In genomic region chr1:155062702-155063411, GRCh38 we compare ENCODE assay signal across 8 cellular contexts. TPM values are rescaled to one million over a fixed set of nuclear protein-coding genes. Genes with fewer than 3 reads are reported as not detected.
DNase-seq lines count a peak whose midpoint lies in the region; ATAC-seq and TF ChIP-seq lines count a peak whose summit lies in the region.

No MANE protein-coding gene starts in this region.

- H4K20me1 ChIP-seq in GM23338 (replicated peaks; ENCODE audit: insufficient read depth), result peaks cover 19% of the 10 kb centered on the region
- H4K20me1 ChIP-seq in OCI-LY7 (ENCODE audit: insufficient read depth, low read length), result no peaks in the 10 kb centered on the region

- H3K9me2 ChIP-seq in GM23338 (ENCODE audit: insufficient read depth) (no peaks in the 10 kb centered on the region), OCI-LY7 (ENCODE audit: insufficient read depth, low read length) (no peaks in the 10 kb centered on the region)

- peaks cover 27% of the 10 kb centered on the region for H3K4me1 Mint-ChIP-seq in GM23338
- peaks cover 36% of the 10 kb centered on the region for H3K4me1 Mint-ChIP-seq in activated naive CD4-positive, alpha-beta T cell treated with anti-CD3 and anti-CD28 coated beads, Interleukin-2, amount 10 ng/mL, durations not matched to agents 7 days and 5 days

- peak overlapping the region; percentile 70 to 88 (median 82) for H3K9ac ChIP-seq in skeletal muscle tissue (ENCODE audit: low read depth in 1 of 3, low read length in 3 of 3)

- no peak for DNase-seq in BJ (ENCODE audit: low read depth)
- peak; percentile 88 for DNase-seq in GM23338 (ENCODE audit: low spot score)
- peak; percentile 84 for DNase-seq in OCI-LY7 (ENCODE audit: low spot score)
- DNase-seq in activated naive CD4-positive, alpha-beta T cell treated with anti-CD3 and anti-CD28 coated beads, Interleukin-2, amount 10 ng/mL, durations not matched to agents 7 days and 5 days, result peak; percentile 88
- peak; percentile 55 for DNase-seq in left ventricle myocardium inferior
- no peak for DNase-seq in HPDE6-E6E7 (ENCODE audit: extremely low spot score)
- no peak for DNase-seq in GM19240 (ENCODE audit: insufficient read length, low spot score)

- ATAC-seq in GM23338, result peak; percentile 55

- intact Hi-C loops in OCI-LY7 (cut with micrococcal nuclease; ENCODE audit: unreplicated experiment), result loop anchor here (1.0 to 5.0 kb wide), 7 partner anchors 21 to 456 kb away; partner anchors contain the start of genes ADAR, FLAD1 and PYGO2
- intact Hi-C loops in left ventricle myocardium inferior (cut with micrococcal nuclease), result no loop called here

- H3K36me3 Mint-ChIP-seq in GM23338 (ENCODE audit: low read depth), result peaks cover 21% of the 10 kb centered on the region
- peaks cover 17% of the 10 kb centered on the region for H3K36me3 Mint-ChIP-seq in activated naive CD4-positive, alpha-beta T cell treated with anti-CD3 and anti-CD28 coated beads, Interleukin-2, amount 10 ng/mL, durations not matched to agents 7 days and 5 days

- peak overlapping the region; percentile 83 for H3K4me3 Mint-ChIP-seq in GM23338
- H3K4me3 Mint-ChIP-seq in activated naive CD4-positive, alpha-beta T cell treated with anti-CD3 and anti-CD28 coated beads, Interleukin-2, amount 10 ng/mL, durations not matched to agents 7 days and 5 days, result peak overlapping the region; percentile 65

- H3K36me3 ChIP-seq in BJ (ENCODE audit: control insufficient read depth, insufficient read depth, low read length), result peaks cover 10% of the 10 kb centered on the region
- no peaks in the 10 kb centered on the region for H3K36me3 ChIP-seq in GM23338 (ENCODE audit: insufficient read depth)
- peaks cover 6% of the 10 kb centered on the region; the same call in 1 of the 2 replicates for H3K36me3 ChIP-seq in OCI-LY7 (ENCODE audit: insufficient read depth, low read length)
- peaks cover 35% of the 10 kb centered on the region for H3K36me3 ChIP-seq in left ventricle myocardium inferior
- H3K36me3 ChIP-seq in skeletal muscle tissue (ENCODE audit: control insufficient read depth in 3 of 3, insufficient read depth in 3 of 3, low read length in 3 of 3), result peaks cover 13 to 20% (median 16%) of the 10 kb centered on the region in 3 donors

- H3K27me3 ChIP-seq in BJ (ENCODE audit: control insufficient read depth, insufficient read depth, low read length), result no peaks in the 10 kb centered on the region
- peaks cover 6% of the 10 kb centered on the region; the same call in 1 of the 2 replicates for H3K27me3 ChIP-seq in GM23338 (ENCODE audit: insufficient read depth)
- H3K27me3 ChIP-seq in left ventricle myocardium inferior (ENCODE audit: low read depth), result no peaks in the 10 kb centered on the region
- H3K27me3 ChIP-seq in skeletal muscle tissue (ENCODE audit: control insufficient read depth in 3 of 3, insufficient read depth in 3 of 3, low read length in 3 of 3), result no peaks in the 10 kb centered on the region

- no peak overlapping the region for H3K27ac ChIP-seq in GM23338 (ENCODE audit: low read depth)
- H3K27ac ChIP-seq in OCI-LY7 (ENCODE audit: low read depth, low read length, poor library complexity, severe bottlenecking), result peak overlapping the region; percentile 29
- H3K27ac ChIP-seq in left ventricle myocardium inferior (replicated peaks), result no peak overlapping the region
- no peak overlapping the region for H3K27ac ChIP-seq in skeletal muscle tissue (ENCODE audit: low read depth, low read length)

- POLR2A ChIA-PET in BJ (lab: Charles Lee) (no interaction called here), OCI-LY7 (lab: Charles Lee) (interaction anchor here (1.5 kb wide), 2 partner anchors 13 to 22 kb away, joined by 4 to 5 read pairs; no protein-coding TSS in a partner anchor)

- TF ChIP-seq CTCF in BJ (IDR thresholded peaks at IDR 0.05; ENCODE audit: insufficient read depth, low read depth, low read length), result peak; percentile 81
- peak; percentile 63 to 96 for TF ChIP-seq CTCF in GM23338 (conservative IDR thresholded peaks at IDR 0.05; ENCODE audit: low read depth in 2 of 2)
- peak; percentile 82 for TF ChIP-seq CTCF in OCI-LY7 (conservative IDR thresholded peaks at IDR 0.05; ENCODE audit: low read length)
- peak; percentile 66 for TF ChIP-seq CTCF in left ventricle myocardium inferior (IDR thresholded peaks at IDR 0.05; ENCODE audit: borderline replicate concordance)

- H3K4me2 ChIP-seq in GM23338, result peak overlapping the region; percentile 94
- H3K4me2 ChIP-seq in OCI-LY7 (ENCODE audit: low read length), result peak overlapping the region; percentile 90

- H2AFZ ChIP-seq in GM23338 (peak overlapping the region; percentile 95), OCI-LY7 (ENCODE audit: low read length) (peak overlapping the region; percentile 66; the same call in 1 of the 2 replicates)

- peaks cover 14% of the 10 kb centered on the region for H3K79me2 ChIP-seq in GM23338 (replicated peaks; ENCODE audit: insufficient read depth)
- H3K79me2 ChIP-seq in OCI-LY7 (ENCODE audit: insufficient read depth, low read depth, low read length), result peaks cover 7% of the 10 kb centered on the region; the same call in 1 of the 2 replicates

- no peak overlapping the region for H3K27ac Mint-ChIP-seq in GM23338
- no peak overlapping the region for H3K27ac Mint-ChIP-seq in activated naive CD4-positive, alpha-beta T cell treated with anti-CD3 and anti-CD28 coated beads, Interleukin-2, amount 10 ng/mL, durations not matched to agents 7 days and 5 days

- H3K4me3 ChIP-seq in BJ (ENCODE audit: low read depth, low read length) (peak overlapping the region; percentile 78), GM23338 (peak overlapping the region; percentile 97), OCI-LY7 (ENCODE audit: low read depth, low read length, poor library complexity, severe bottlenecking) (peak overlapping the region; percentile 84), left ventricle myocardium inferior (peak overlapping the region; percentile 81), skeletal muscle tissue (ENCODE audit: low read length in 3 of 3) (peak overlapping the region; percentile 82 to 88 (median 83))

- H3K9me3 ChIP-seq in OCI-LY7 (ENCODE audit: low read length) (no peaks in the 10 kb centered on the region), left ventricle myocardium inferior (replicated peaks) (no peaks in the 10 kb centered on the region), skeletal muscle tissue (ENCODE audit: control insufficient read depth in 3 of 3, low read length in 3 of 3) (no peaks in the 10 kb centered on the region)

- BruUV-seq in OCI-LY7 (replicated peaks; lab: Mats Ljungman, UMichigan), result no TSS peak

- peaks cover 16% of the 10 kb centered on the region for H3F3A ChIP-seq in GM23338 (replicated peaks; ENCODE audit: low read depth)

- CTCF ChIA-PET in BJ (lab: Yijun Ruan, JAX), result interaction anchor here (0.6 to 17.0 kb wide), 11 partner anchors 8 to 209 kb away, joined by 3 to 168 read pairs (median 6); partner anchors contain the start of genes ADAM15, EFNA3 and PBXIP1
- CTCF ChIA-PET in OCI-LY7 (lab: Charles Lee; ENCODE audit: unreplicated experiment), result no interaction called here
- CTCF ChIA-PET in activated naive CD4-positive, alpha-beta T cell treated with anti-CD3 and anti-CD28 coated beads, Interleukin-2, amount 10 ng/mL, durations not matched to agents 7 days and 5 days (lab: Charles Lee), result interaction anchor here (0.5 to 15.1 kb wide), 12 partner anchors 8 to 503 kb away, joined by 3 to 220 read pairs (median 4); partner anchors contain the start of genes ADAM15, FLAD1 and KRTCAP2

- H3K27me3 Mint-ChIP-seq in GM23338 (ENCODE audit: insufficient read depth, low read depth, poor library complexity), result peaks cover 8% of the 10 kb centered on the region
- no peaks in the 10 kb centered on the region for H3K27me3 Mint-ChIP-seq in activated naive CD4-positive, alpha-beta T cell treated with anti-CD3 and anti-CD28 coated beads, Interleukin-2, amount 10 ng/mL, durations not matched to agents 7 days and 5 days

- no peaks in the 10 kb centered on the region for H3K9me3 Mint-ChIP-seq in GM23338
- H3K9me3 Mint-ChIP-seq in activated naive CD4-positive, alpha-beta T cell treated with anti-CD3 and anti-CD28 coated beads, Interleukin-2, amount 10 ng/mL, durations not matched to agents 7 days and 5 days, result no peaks in the 10 kb centered on the region

- H3K4me1 ChIP-seq in GM23338 (ENCODE audit: insufficient read depth), result peaks cover 16% of the 10 kb centered on the region
- peaks cover 32% of the 10 kb centered on the region for H3K4me1 ChIP-seq in OCI-LY7 (ENCODE audit: insufficient read depth, low read length, poor library complexity, severe bottlenecking)
- peaks cover 50% of the 10 kb centered on the region for H3K4me1 ChIP-seq in left ventricle myocardium inferior
- H3K4me1 ChIP-seq in skeletal muscle tissue (ENCODE audit: control insufficient read depth in 3 of 3, insufficient read depth in 3 of 3, low read length in 3 of 3), result peaks cover 24 to 30% (median 28%) of the 10 kb centered on the region in 3 donors

RNA-seq across cellular contexts. Expression of gene EFNA4, which starts 0.7 kb away (rescaled TPM):
- polyA plus RNA-seq in BJ (2011; rRNA removed) (6.6 and 12.4 TPM in 2 replicates), GM23338 (2016; fragmentation: Nextera tagmentation; extraction: Ambion mirVana) (11.1 and 16.4 TPM in 2 replicates)
- 3.9 and 4.4 TPM in 2 replicates for polyA minus RNA-seq in BJ (2011; rRNA and poly(A)+ RNA removed)
- total RNA-seq in GM23338 (2014; rRNA removed; shearing (Covaris generic)), result 22.9 and 25.0 TPM in 2 replicates
- total RNA-seq in OCI-LY7 (2014; rRNA removed; shearing (Covaris generic)), result 10.5 and 11.5 TPM in 2 replicates
- total RNA-seq in OCI-LY7 (2022) (9.0 and 10.1 TPM in 2 replicates), left ventricle myocardium inferior (1.7 TPM), skeletal muscle tissue (3.7 TPM)

RNA-seq across cellular contexts. Expression of gene ADAM15, which starts 11.7 kb away (rescaled TPM):
- polyA plus RNA-seq in BJ (2011; rRNA removed) (55.1 and 88.8 TPM in 2 replicates), GM23338 (2016; fragmentation: Nextera tagmentation; extraction: Ambion mirVana) (24.2 and 25.9 TPM in 2 replicates)
- 51.8 and 148 TPM in 2 replicates for polyA minus RNA-seq in BJ (2011; rRNA and poly(A)+ RNA removed)
- total RNA-seq in GM23338 (2014; rRNA removed; shearing (Covaris generic)), result 25.9 and 31.1 TPM in 2 replicates
- 14.2 and 19.7 TPM in 2 replicates for total RNA-seq in OCI-LY7 (2014; rRNA removed; shearing (Covaris generic))
- total RNA-seq in OCI-LY7 (2022) (50.4 and 56.1 TPM in 2 replicates), left ventricle myocardium inferior (82.1 TPM), skeletal muscle tissue (33.9 TPM)

RNA-seq across cellular contexts. Expression of gene EFNA3, which starts 15.8 kb away (rescaled TPM):
- polyA plus RNA-seq in BJ (2011; rRNA removed), result 1.4 and 1.8 TPM in 2 replicates
- polyA minus RNA-seq in BJ (2011; rRNA and poly(A)+ RNA removed), result 0.47 and 1.2 TPM in 2 replicates
- total RNA-seq in GM23338 (2014; rRNA removed; shearing (Covaris generic)), result 13.6 and 14.5 TPM in 2 replicates
- 10.3 and 13.5 TPM in 2 replicates for polyA plus RNA-seq in GM23338 (2016; fragmentation: Nextera tagmentation; extraction: Ambion mirVana)
- 5.7 and 6.7 TPM in 2 replicates for total RNA-seq in OCI-LY7 (2014; rRNA removed; shearing (Covaris generic))
- total RNA-seq in OCI-LY7 (2022), result 4.8 and 10.8 TPM in 2 replicates
- total RNA-seq in left ventricle myocardium inferior, result 0.71 TPM
- total RNA-seq in skeletal muscle tissue, result 0.52 TPM

RNA-seq across cellular contexts. Expression of gene DCST1, which starts 29.2 kb away (rescaled TPM):
- polyA plus RNA-seq in BJ (2011; rRNA removed) (not detected in 2 replicates), GM23338 (2016; fragmentation: Nextera tagmentation; extraction: Ambion mirVana) (not detected in 2 replicates)
- polyA minus RNA-seq in BJ (2011; rRNA and poly(A)+ RNA removed), result not detected in 2 replicates
- not detected in 2 replicates for total RNA-seq in GM23338 (2014; rRNA removed; shearing (Covaris generic))
- total RNA-seq in OCI-LY7 (2014; rRNA removed; shearing (Covaris generic)), result not detected in 2 replicates
- total RNA-seq in OCI-LY7 (2022) (not detected in 2 replicates), left ventricle myocardium inferior (not detected), skeletal muscle tissue (not detected)

RNA-seq across cellular contexts. Expression of gene DCST2, which starts 29.3 kb away (rescaled TPM):
- 0.17 and 0.38 TPM in 2 replicates for polyA plus RNA-seq in BJ (2011; rRNA removed)
- polyA minus RNA-seq in BJ (2011; rRNA and poly(A)+ RNA removed), result 0.28 TPM in 1 of 2 replicates, not detected in the other
- not detected in 2 replicates for total RNA-seq in GM23338 (2014; rRNA removed; shearing (Covaris generic))
- polyA plus RNA-seq in GM23338 (2016; fragmentation: Nextera tagmentation; extraction: Ambion mirVana), result 0.28 and 0.78 TPM in 2 replicates
- 0.85 and 1.7 TPM in 2 replicates for total RNA-seq in OCI-LY7 (2014; rRNA removed; shearing (Covaris generic))
- total RNA-seq in OCI-LY7 (2022), result 2.0 and 3.9 TPM in 2 replicates
- total RNA-seq in left ventricle myocardium inferior, result not detected
- total RNA-seq in skeletal muscle tissue, result not detected

Comparison
In these comparisons a context has a peak if more than half of its experiments do, and no peak if none do; other contexts are left out.
1. DNase-seq: peak in GM23338 (single experiment), OCI-LY7 (single experiment), activated naive CD4-positive, alpha-beta T cell treated with anti-CD3 and anti-CD28 coated beads, Interleukin-2, amount 10 ng/mL, durations not matched to agents 7 days and 5 days (single experiment) and left ventricle myocardium inferior (single experiment); none in BJ (single experiment), HPDE6-E6E7 (single experiment) and GM19240 (single experiment).
2. Peak in every context shown above with its lines, with median percentiles within 50 percentile points of each other: H3K4me3 ChIP-seq and CTCF ChIP-seq.